Comparison of ENCODE assay signal across 9 cellular contexts in genomic region chr20:50283922-50284810, GRCh38.
A peak's percentile ranks its signal among the peaks of the same experiment; 100 is the strongest.
DNase-seq lines count a peak whose midpoint lies in the region; ATAC-seq and TF ChIP-seq lines count a peak whose summit lies in the region.
"Had no signal": no experiment of that assay in that cellular context is flagged by ENCODE, and none has a peak within 500 bp of the region (broad histone marks: within the 10 kb centered on the region; RNA-seq: fewer than 3 reads in every experiment).

No MANE protein-coding gene starts in this region.

- no peaks in the 10 kb centered on the region for H3K27me3 ChIP-seq in stomach

- no peaks in the 10 kb centered on the region for H3K36me3 Mint-ChIP-seq in WTC11

- DNase-seq in NCI-H1417 (lab: John Stamatoyannopoulos, UW), result peak in 2 of 3 experiments; percentile 16 to 43
- DNase-seq in NCI-H1417 treated with DMSO at 0.1 percent for 48 hours (lab: John Stamatoyannopoulos, UW), result no peak
- no peak for DNase-seq in WTC11 (ENCODE audit: low spot score)
- DNase-seq in hepatic stellate cell (ENCODE audit: low spot score), result peak; percentile 75
- peak; percentile 79 for DNase-seq in stomach
- no peak for DNase-seq in AG08396 (ENCODE audit: low spot score)

- TF ChIP-seq POLR2A in stomach (IDR thresholded peaks at IDR 0.05), result no peak

- H3K4me1 ChIP-seq in stomach, result peaks cover 25 to 56% (median 35%) of the 10 kb centered on the region in 4 donors

- no peak overlapping the region for H3K4me3 Mint-ChIP-seq in WTC11

- H3K9me3 Mint-ChIP-seq in WTC11, result no peaks in the 10 kb centered on the region

- POLR2A ChIA-PET in WTC11 (lab: Charles Lee), result no interaction called here

- intact Hi-C loops in stomach (cut with DNase I; ENCODE audit: low total_unique reads), result no loop called here

- no peak for TF ChIP-seq EP300 in stomach (IDR thresholded peaks at IDR 0.05)

- H3K9me3 ChIP-seq in stomach, result no peaks in the 10 kb centered on the region

- no peaks in the 10 kb centered on the region for H3K36me3 ChIP-seq in stomach

- peaks cover 9% of the 10 kb centered on the region for H3K4me1 Mint-ChIP-seq in WTC11

- TF ChIP-seq CTCF in WTC11 (IDR thresholded peaks at IDR 0.05) (no peak), stomach (IDR thresholded peaks at IDR 0.05) (no peak)

- WGBS in stomach, 5 donors, result 66 to 77% (median 69%) methylated on average over 17 to 24 of the region's 24 CpGs

- CTCF ChIA-PET in WTC11 (lab: Charles Lee), result interaction anchor here (0.6 to 2.8 kb wide), 5 partner anchors 13 to 177 kb away, joined by 3 to 8 read pairs (median 4); partner anchors contain the start of gene CEBPB

- H3K4me3 ChIP-seq in stomach, result no peak overlapping the region

- ATAC-seq in WTC11, result no peak
- ATAC-seq in HG02759 (IDR thresholded peaks at IDR 0.05; ENCODE audit: unreplicated experiment), result no peak
- ATAC-seq in GM21737 (IDR thresholded peaks at IDR 0.05; ENCODE audit: unreplicated experiment), result no peak

- no peaks in the 10 kb centered on the region for H3K27me3 Mint-ChIP-seq in WTC11 (ENCODE audit: low read depth)

- peak overlapping the region; percentile 49 to 89 (median 84) for H3K27ac ChIP-seq in stomach
- H3K27ac ChIP-seq: 22Rv1 had no signal

- H3K27ac Mint-ChIP-seq in WTC11, result no peak overlapping the region

TF ChIP-seq in WTC11, 78 proteins besides CTCF, POLR2A, EP300 and RAD21:
- TF ChIP-seq GABPB1 (CRISPR knock-in tag; IDR thresholded peaks at IDR 0.05), result peak; percentile 40; the same call in 1 of the 2 replicates
- TF ChIP-seq HMGA2 (CRISPR knock-in tag; IDR thresholded peaks at IDR 0.05), result no peak

Comparison
In these comparisons a context has a peak if more than half of its experiments do, and no peak if none do; other contexts are left out.
1. DNase-seq: peak in NCI-H1417 (2 of 3), hepatic stellate cell (single experiment) and stomach (single experiment); none in NCI-H1417 treated with DMSO at 0.1 percent for 48 hours (single experiment), WTC11 (single experiment) and AG08396 (single experiment).